ENCODE assay signal across 16 cellular contexts in genomic region chr1:40820251-40820797, GRCh38. TPM values are rescaled to one million over a fixed set of nuclear protein-coding genes. Genes with fewer than 3 reads are reported as not detected.
DNase-seq lines count a peak whose midpoint lies in the region; ATAC-seq and FAIRE-seq lines count a peak whose summit lies in the region.
"Had no signal": no experiment of that assay in that cellular context is flagged by ENCODE, and none has a peak within 500 bp of the region (broad histone marks: within the 10 kb centered on the region; RNA-seq: fewer than 3 reads in every experiment).

No MANE protein-coding gene starts in this region.

- peaks cover 8% of the 10 kb centered on the region for H3K4me1 ChIP-seq in CD8-positive, alpha-beta memory T cell (ENCODE audit: insufficient read depth, low read length)
- peaks cover 38% of the 10 kb centered on the region for H3K4me1 ChIP-seq in mesenchymal stem cell (ENCODE audit: control insufficient read depth, insufficient read depth, low read depth, low read length)

- no peak overlapping the region for H4K8ac ChIP-seq in mesenchymal stem cell (ENCODE audit: low read length)

- no peaks in the 10 kb centered on the region for H3K36me3 Mint-ChIP-seq in CD8-positive, alpha-beta memory T cell
- H3K36me3 Mint-ChIP-seq: activated naive CD8-positive, alpha-beta T cell treated with anti-CD3 and anti-CD28 coated beads for 36 hours had no signal

- H4K91ac ChIP-seq in mesenchymal stem cell (ENCODE audit: low read length), result peak overlapping the region; percentile 28

- no peaks in the 10 kb centered on the region for H3K36me3 ChIP-seq in CD8-positive, alpha-beta memory T cell (ENCODE audit: insufficient read depth, low read length)
- H3K36me3 ChIP-seq in mesenchymal stem cell (ENCODE audit: control insufficient read depth in 1 of 2, insufficient read depth in 2 of 2, low read depth in 1 of 2, low read length in 2 of 2), result peaks cover 0 to 3% of the 10 kb centered on the region in 2 experiments
- H3K36me3 ChIP-seq: BE2C had no signal

- no peak overlapping the region for H3K14ac ChIP-seq in mesenchymal stem cell (ENCODE audit: low read length in 2 of 2)

- no peak for DNase-seq in CD8-positive, alpha-beta memory T cell
- DNase-seq in HuH-7.5 (ENCODE audit: low spot score) (peak; percentile 49), mesenchymal stem cell (no peak), NK-92 (lab: John Stamatoyannopoulos, UW; ENCODE audit: unreplicated experiment) (no peak), RCC 7860 (ENCODE audit: low spot score) (no peak)
- DNase-seq: activated CD8-positive, alpha-beta memory T cell treated with anti-CD3 and anti-CD28 coated beads, Interleukin-2, amount 50 U/mL, for 48 hours; activated naive CD8-positive, alpha-beta T cell treated with anti-CD3 and anti-CD28 coated beads for 36 hours; BE2C; dermis blood vessel endothelial cell; KG1; right cardiac atrium had no signal

- H3K18ac ChIP-seq in mesenchymal stem cell (ENCODE audit: low read depth in 1 of 2, low read length in 2 of 2), result no peak overlapping the region

- H3K4me1 Mint-ChIP-seq in CD8-positive, alpha-beta memory T cell, result peaks cover 9 to 28% (median 10%) of the 10 kb centered on the region in 3 donors

- H3K9me3 Mint-ChIP-seq in CD8-positive, alpha-beta memory T cell, result no peaks in the 10 kb centered on the region
- H3K9me3 Mint-ChIP-seq: activated naive CD8-positive, alpha-beta T cell treated with anti-CD3 and anti-CD28 coated beads for 36 hours had no signal

- FAIRE-seq in RCC 7860 (lab: Jason Lieb, UNC), result no peak
- FAIRE-seq: GM18507 had no signal

- H3K27me3 ChIP-seq in CD8-positive, alpha-beta memory T cell (ENCODE audit: insufficient read depth, low read length, poor library complexity, severe bottlenecking), result no peaks in the 10 kb centered on the region
- peaks cover 11 to 70% of the 10 kb centered on the region in 2 experiments for H3K27me3 ChIP-seq in mesenchymal stem cell (ENCODE audit: control insufficient read depth in 1 of 2, insufficient read depth in 1 of 2, low read length in 2 of 2)
- H3K27me3 ChIP-seq: BE2C had no signal

- POLR2A ChIA-PET in CD8-positive, alpha-beta memory T cell (lab: Charles Lee), result no interaction called here

- no peak for ATAC-seq in GM18520 (IDR thresholded peaks at IDR 0.05; ENCODE audit: unreplicated experiment)
- ATAC-seq in HG02884 (IDR thresholded peaks at IDR 0.05; ENCODE audit: unreplicated experiment), result no peak
- ATAC-seq: right cardiac atrium had no signal

- whole genome bisulfite sequencing in mesenchymal stem cell, result 95% methylated on average over 2 of the region's 3 CpGs

- peak overlapping the region; percentile 54 for H3K27ac ChIP-seq in CD8-positive, alpha-beta memory T cell (ENCODE audit: low read depth, low read length)
- H3K27ac ChIP-seq in angular gyrus (ENCODE audit: low read depth, low read length) (peak overlapping the region; percentile 59), mesenchymal stem cell (ENCODE audit: low read length, poor library complexity, severe bottlenecking) (no peak overlapping the region)
- H3K27ac ChIP-seq: VCaP had no signal

- H3K27ac Mint-ChIP-seq in CD8-positive, alpha-beta memory T cell, result no peak overlapping the region
- H3K27ac Mint-ChIP-seq: activated naive CD8-positive, alpha-beta T cell treated with anti-CD3 and anti-CD28 coated beads for 36 hours had no signal

- H3K9me3 ChIP-seq in CD8-positive, alpha-beta memory T cell (ENCODE audit: low read length), result no peaks in the 10 kb centered on the region
- H3K9me3 ChIP-seq in mesenchymal stem cell (ENCODE audit: control insufficient read depth, low read length), result no peaks in the 10 kb centered on the region
- H3K9me3 ChIP-seq: BE2C had no signal

- H3K4me2 ChIP-seq in mesenchymal stem cell (ENCODE audit: low read length, poor library complexity, severe bottlenecking), result no peak overlapping the region

- no peak overlapping the region for H3K4ac ChIP-seq in mesenchymal stem cell (ENCODE audit: low read depth in 1 of 2, low read length in 2 of 2)

- H3K27me3 Mint-ChIP-seq in CD8-positive, alpha-beta memory T cell, result no peaks in the 10 kb centered on the region

- H2BK15ac ChIP-seq in mesenchymal stem cell (ENCODE audit: low read depth, poor library complexity, severe bottlenecking), result no peak overlapping the region

- no peak overlapping the region for H3K4me3 ChIP-seq in CD8-positive, alpha-beta memory T cell (ENCODE audit: low read length)
- no peak overlapping the region for H3K4me3 ChIP-seq in mesenchymal stem cell (ENCODE audit: insufficient read depth in 1 of 2, low read depth in 1 of 2, low read length in 2 of 2)

- no peak overlapping the region for H2AFZ ChIP-seq in mesenchymal stem cell (ENCODE audit: low read depth, low read length)

- H2AK5ac ChIP-seq in mesenchymal stem cell (ENCODE audit: low read length, severe bottlenecking), result no peak overlapping the region

- CTCF ChIA-PET in CD8-positive, alpha-beta memory T cell (lab: Charles Lee), result interaction anchor here (0.7 kb wide), 1 partner anchor 46 kb away, joined by 3 read pairs; no protein-coding TSS in a partner anchor

- H3K79me1 ChIP-seq in mesenchymal stem cell (replicated peaks; ENCODE audit: low read length, poor library complexity, severe bottlenecking), result no peaks in the 10 kb centered on the region

- H2BK5ac ChIP-seq in mesenchymal stem cell (ENCODE audit: low read depth, low read length, poor library complexity, severe bottlenecking), result no peak overlapping the region

- no peak overlapping the region for H3K4me3 Mint-ChIP-seq in CD8-positive, alpha-beta memory T cell
- H3K4me3 Mint-ChIP-seq: activated naive CD8-positive, alpha-beta T cell treated with anti-CD3 and anti-CD28 coated beads for 36 hours had no signal

- H3K9ac ChIP-seq in mesenchymal stem cell (ENCODE audit: low read length), result no peak overlapping the region

- H3K23ac ChIP-seq in mesenchymal stem cell (ENCODE audit: low read length in 2 of 2), result no peak overlapping the region

- no peak overlapping the region for H2BK12ac ChIP-seq in mesenchymal stem cell (ENCODE audit: low read length in 2 of 2)

- H2BK120ac ChIP-seq in mesenchymal stem cell (ENCODE audit: low read depth, low read length), result no peak overlapping the region

RNA-seq across cellular contexts. Expression of gene KCNQ4, which starts 36.7 kb away (rescaled TPM):
- total RNA-seq in CD8-positive, alpha-beta memory T cell, result under 1 TPM; 0.09 to 0.16 TPM
- polyA plus RNA-seq in CD8-positive, alpha-beta memory T cell, result not detected
- 0.10 TPM for polyA plus RNA-seq in mesenchymal stem cell (2013, experiment 1 of 2)
- polyA plus RNA-seq in mesenchymal stem cell (2013, experiment 2 of 2), result 0.14 TPM
- total RNA-seq: dermis blood vessel endothelial cell had no signal

RNA-seq across cellular contexts. Expression of gene CITED4, which starts 41.8 kb away (rescaled TPM):
- total RNA-seq in CD8-positive, alpha-beta memory T cell, result 1 to 10 TPM; 1.3 to 1.7 TPM
- polyA plus RNA-seq in CD8-positive, alpha-beta memory T cell, result 16.4 TPM
- polyA plus RNA-seq in mesenchymal stem cell (2013, experiment 1 of 2), result 8.6 TPM
- 9.3 TPM for polyA plus RNA-seq in mesenchymal stem cell (2013, experiment 2 of 2)
